ENCODE assay signal across 9 cellular contexts in genomic region chr16:5315914-5316313, GRCh38.
"Had no signal": no experiment of that assay in that cellular context is flagged by ENCODE, and none has a peak within 500 bp of the region (broad histone marks: within the 10 kb centered on the region; RNA-seq: fewer than 3 reads in every experiment).

No MANE protein-coding gene starts in this region.

- H3K27ac Mint-ChIP-seq: GM23338, H9, HFFc6 had no signal

- H3K9me3 Mint-ChIP-seq: GM23338 had no signal

- H3K4me3 Mint-ChIP-seq: GM23338, H9, HFFc6 had no signal

- H3K4me1 ChIP-seq: HAP-1 had no signal

- H3K27ac ChIP-seq: GM23248 had no signal

- H3K4me2 ChIP-seq: GM23338 had no signal

- H3K36me3 ChIP-seq: HAP-1 had no signal

- DNase-seq: GM23248, GOT3, H7, H9, HCEC 1CT, HFFc6 had no signal

- H3K9me3 ChIP-seq: HAP-1 had no signal

- H2AFZ ChIP-seq: GM23248, GM23338 had no signal

- H3K9ac ChIP-seq: GM23248 had no signal

- FAIRE-seq: H54 had no signal

- H3K4me3 ChIP-seq: GM23248, GM23338, HAP-1 had no signal
